In the genomic region with DNA sequence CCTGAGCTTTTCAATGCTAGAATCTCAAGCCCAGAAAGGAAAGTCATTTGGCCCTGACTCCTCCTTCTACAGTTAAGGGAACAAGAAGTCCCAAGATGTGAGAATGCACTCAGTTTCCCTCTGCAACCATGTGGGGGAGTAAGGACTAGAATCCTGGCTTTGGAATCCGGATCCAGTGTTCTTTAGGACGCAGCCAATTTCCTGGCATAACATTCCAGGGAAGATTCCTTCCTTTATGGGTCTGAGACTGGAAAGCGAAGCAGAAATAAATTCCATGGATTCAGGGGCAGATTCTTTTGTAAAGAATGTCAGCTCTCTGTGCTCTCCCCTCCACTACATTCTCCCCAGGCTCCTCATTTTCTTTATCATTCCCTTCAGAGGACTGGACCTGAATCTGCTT, we compare ENCODE assay signal across 23 cellular contexts.
"Had no signal": no experiment of that assay in that cellular context is flagged by ENCODE, and none has a peak within 500 bp of the region (broad histone marks: within the 10 kb centered on the region; RNA-seq: fewer than 3 reads in every experiment).

No MANE protein-coding gene starts in this region.

- FAIRE-seq: TTC549 had no signal

- H3K36me3 ChIP-seq: cardiac muscle cell, lower lobe of right lung, thyroid gland, vagina had no signal

- H3K27ac Mint-ChIP-seq: activated CD4-positive, alpha-beta T cell treated with anti-CD3 and anti-CD28 coated beads for 36 hours; activated naive CD8-positive, alpha-beta T cell treated with anti-CD3 and anti-CD28 coated beads for 36 hours; effector memory CD8-positive, alpha-beta T cell; natural killer cell; T-helper 2 cell treated with Interferon-gamma antibody and Interleukin-4, amounts not matched to agents 5 μg/mL and 100 μg/mL, for 36 hours had no signal

- H3K4me3 ChIP-seq: cardiac muscle cell, lower lobe of right lung, thyroid gland, vagina had no signal

- H3K36me3 Mint-ChIP-seq: activated naive CD8-positive, alpha-beta T cell treated with anti-CD3 and anti-CD28 coated beads for 36 hours; natural killer cell had no signal

- H3K27me3 Mint-ChIP-seq: activated CD4-positive, alpha-beta T cell treated with anti-CD3 and anti-CD28 coated beads for 36 hours; activated naive CD8-positive, alpha-beta T cell treated with anti-CD3 and anti-CD28 coated beads for 36 hours; effector memory CD8-positive, alpha-beta T cell had no signal

- H3K4me1 Mint-ChIP-seq: activated CD4-positive, alpha-beta T cell treated with anti-CD3 and anti-CD28 coated beads for 36 hours; activated naive CD8-positive, alpha-beta T cell treated with anti-CD3 and anti-CD28 coated beads for 36 hours; natural killer cell had no signal

- H3K9me3 ChIP-seq: lower lobe of right lung, thyroid gland, vagina had no signal

- H3K9me3 Mint-ChIP-seq: activated naive CD8-positive, alpha-beta T cell treated with anti-CD3 and anti-CD28 coated beads for 36 hours; effector memory CD8-positive, alpha-beta T cell; T-helper 2 cell treated with Interferon-gamma antibody and Interleukin-4, amounts not matched to agents 5 μg/mL and 100 μg/mL, for 36 hours had no signal

- H3K4me3 Mint-ChIP-seq: activated CD4-positive, alpha-beta T cell treated with anti-CD3 and anti-CD28 coated beads for 36 hours; activated naive CD8-positive, alpha-beta T cell treated with anti-CD3 and anti-CD28 coated beads for 36 hours; effector memory CD8-positive, alpha-beta T cell; natural killer cell; T-helper 2 cell treated with Interferon-gamma antibody and Interleukin-4, amounts not matched to agents 5 μg/mL and 100 μg/mL, for 36 hours had no signal

- H3K4me1 ChIP-seq: lower lobe of right lung, thyroid gland, vagina had no signal

- H3K27me3 ChIP-seq: cardiac muscle cell, thyroid gland, vagina had no signal

- H3K27ac ChIP-seq: cardiac muscle cell, epithelial cell of prostate, lower lobe of right lung, thyroid gland, vagina had no signal

- DNase-seq: activated CD4-positive, alpha-beta T cell treated with anti-CD3 and anti-CD28 coated beads for 36 hours; activated CD4-positive, alpha-beta T cell treated with anti-CD3 and anti-CD28 coated beads, Interleukin-2, amount 50 U/mL, for 48 hours; activated naive CD4-positive, alpha-beta T cell; activated naive CD8-positive, alpha-beta T cell treated with anti-CD3 and anti-CD28 coated beads for 36 hours; activated T-cell treated with anti-CD3 and anti-CD28 coated beads for 4 hours; amniotic stem cell; effector memory CD8-positive, alpha-beta T cell; foreskin fibroblast; hypothalamus; left cardiac atrium; lower lobe of right lung; natural killer cell; nucleus accumbens; posterior cingulate gyrus; stimulated activated CD4-positive, alpha-beta T cell treated with anti-CD3 and anti-CD28 coated beads, Interleukin-1b, Interleukin-23, amount 100 ng/mL, for 48 hours; stimulated activated CD8-positive, alpha-beta memory T cell treated with anti-CD3 and anti-CD28 coated beads, Interleukin-4, amount 100 ng/mL, for 48 hours; stimulated activated naive CD4-positive, alpha-beta T cell; thyroid gland had no signal
